11 cellular contexts compared by ENCODE assay signal in genomic region chr11:128653828-128654231, GRCh38. TPM values are rescaled to one million over a fixed set of nuclear protein-coding genes. Genes with fewer than 3 reads are reported as not detected.
DNase-seq lines count a peak whose midpoint lies in the region; ATAC-seq and TF ChIP-seq lines count a peak whose summit lies in the region.
"Had no signal": no experiment of that assay in that cellular context is flagged by ENCODE, and none has a peak within 500 bp of the region (broad histone marks: within the 10 kb centered on the region; RNA-seq: fewer than 3 reads in every experiment).

No MANE protein-coding gene starts in this region.

- DNase-seq in natural killer cell treated with Interleukin-12 subunit alpha and Interleukin-12 subunit beta and Interleukin-15 and Interleukin-18, amount 100 ng/mL, for 72 hours (ENCODE audit: low spot score): no peak
- DNase-seq in natural killer cell: no peak
- DNase-seq in fibroblast of gingiva (ENCODE audit: low read depth): peak; percentile 32
- DNase-seq in mucosa of gallbladder (ENCODE audit: low spot score): peak; percentile 22
- DNase-seq in MM.1S: no peak
- no peak for DNase-seq in activated gamma-delta T cell treated with Interleukin-2 at 50 U/mL for 16 hours
- DNase-seq in NCI-H1417 (lab: John Stamatoyannopoulos, UW): no peak
- DNase-seq in activated CD8-positive, alpha-beta T cell treated with anti-CD3 and anti-CD28 coated beads, Interleukin-2, amount 10 ng/mL, durations not matched to agents 7 days and 5 days: no peak
- DNase-seq: CD4-positive, alpha-beta T cell; effector memory CD4-positive, alpha-beta T cell had no signal

- no peak overlapping the region for H3K4me3 ChIP-seq in MM.1S (ENCODE audit: low read length)

- CTCF ChIA-PET in activated CD8-positive, alpha-beta T cell treated with anti-CD3 and anti-CD28 coated beads, Interleukin-2, amount 10 ng/mL, durations not matched to agents 7 days and 5 days (lab: Charles Lee): interaction anchor here (1.2 kb wide), 1 partner anchor 103 kb away, joined by 3 read pairs; no protein-coding TSS in a partner anchor

- no peaks in the 10 kb centered on the region for H3K36me3 ChIP-seq in MM.1S (replicated peaks; ENCODE audit: insufficient read depth, low read length)

- no peak overlapping the region for H3K4me2 ChIP-seq in MM.1S (ENCODE audit: low read depth, low read length)

- H3K27ac Mint-ChIP-seq in natural killer cell treated with Interleukin-12 subunit alpha and Interleukin-12 subunit beta and Interleukin-15 and Interleukin-18, amount 100 ng/mL, for 72 hours: peak overlapping the region in 1 of 2 donors; percentile 12
- H3K27ac Mint-ChIP-seq in natural killer cell: no peak overlapping the region
- H3K27ac Mint-ChIP-seq in activated CD8-positive, alpha-beta T cell treated with anti-CD3 and anti-CD28 coated beads, Interleukin-2, amount 10 ng/mL, durations not matched to agents 7 days and 5 days: no peak overlapping the region
- H3K27ac Mint-ChIP-seq: CD4-positive, alpha-beta T cell had no signal

- POLR2A ChIA-PET in activated CD8-positive, alpha-beta T cell treated with anti-CD3 and anti-CD28 coated beads, Interleukin-2, amount 10 ng/mL, durations not matched to agents 7 days and 5 days (lab: Charles Lee): no interaction called here

- peaks cover 12 to 25% of the 10 kb centered on the region in 2 donors for H3K27me3 Mint-ChIP-seq in natural killer cell treated with Interleukin-12 subunit alpha and Interleukin-12 subunit beta and Interleukin-15 and Interleukin-18, amount 100 ng/mL, for 72 hours
- H3K27me3 Mint-ChIP-seq in natural killer cell (ENCODE audit: low read depth in 2 of 2): peaks cover 31 to 33% of the 10 kb centered on the region in 2 donors
- peaks cover 18% of the 10 kb centered on the region for H3K27me3 Mint-ChIP-seq in activated CD8-positive, alpha-beta T cell treated with anti-CD3 and anti-CD28 coated beads, Interleukin-2, amount 10 ng/mL, durations not matched to agents 7 days and 5 days (ENCODE audit: low read depth)
- H3K27me3 Mint-ChIP-seq: CD4-positive, alpha-beta T cell had no signal

- H3F3A ChIP-seq in MM.1S (ENCODE audit: insufficient read depth, low read length): no peaks in the 10 kb centered on the region

- peaks cover 12 to 15% of the 10 kb centered on the region in 2 donors for H3K4me1 Mint-ChIP-seq in natural killer cell treated with Interleukin-12 subunit alpha and Interleukin-12 subunit beta and Interleukin-15 and Interleukin-18, amount 100 ng/mL, for 72 hours (ENCODE audit: low read depth in 2 of 2)
- peaks cover 0 to 10% of the 10 kb centered on the region in 2 donors for H3K4me1 Mint-ChIP-seq in natural killer cell
- no peaks in the 10 kb centered on the region for H3K4me1 Mint-ChIP-seq in activated CD8-positive, alpha-beta T cell treated with anti-CD3 and anti-CD28 coated beads, Interleukin-2, amount 10 ng/mL, durations not matched to agents 7 days and 5 days (ENCODE audit: low read depth)

- intact Hi-C loops in natural killer cell (cut with micrococcal nuclease): no loop called here

- ATAC-seq in natural killer cell treated with Interleukin-12 subunit alpha and Interleukin-12 subunit beta and Interleukin-15 and Interleukin-18, amount 100 ng/mL, for 72 hours: no peak
- ATAC-seq in natural killer cell: no peak
- no peak for ATAC-seq in activated CD8-positive, alpha-beta T cell treated with anti-CD3 and anti-CD28 coated beads, Interleukin-2, amount 10 ng/mL, durations not matched to agents 7 days and 5 days

- peak overlapping the region; percentile 1 for H3K4me3 Mint-ChIP-seq in natural killer cell treated with Interleukin-12 subunit alpha and Interleukin-12 subunit beta and Interleukin-15 and Interleukin-18, amount 100 ng/mL, for 72 hours
- no peak overlapping the region for H3K4me3 Mint-ChIP-seq in natural killer cell
- no peak overlapping the region for H3K4me3 Mint-ChIP-seq in activated CD8-positive, alpha-beta T cell treated with anti-CD3 and anti-CD28 coated beads, Interleukin-2, amount 10 ng/mL, durations not matched to agents 7 days and 5 days
- H3K4me3 Mint-ChIP-seq: CD4-positive, alpha-beta T cell had no signal

- H3K27ac ChIP-seq in MM.1S (ENCODE audit: low read length): no peak overlapping the region
- H3K27ac ChIP-seq: VCaP had no signal

- H3K9ac ChIP-seq in MM.1S (ENCODE audit: low read length): no peak overlapping the region

- no peaks in the 10 kb centered on the region for H3K9me3 Mint-ChIP-seq in natural killer cell treated with Interleukin-12 subunit alpha and Interleukin-12 subunit beta and Interleukin-15 and Interleukin-18, amount 100 ng/mL, for 72 hours
- H3K9me3 Mint-ChIP-seq in natural killer cell: no peaks in the 10 kb centered on the region
- no peaks in the 10 kb centered on the region for H3K9me3 Mint-ChIP-seq in activated CD8-positive, alpha-beta T cell treated with anti-CD3 and anti-CD28 coated beads, Interleukin-2, amount 10 ng/mL, durations not matched to agents 7 days and 5 days (ENCODE audit: insufficient read depth)
- H3K9me3 Mint-ChIP-seq: CD4-positive, alpha-beta T cell had no signal

- H4K20me1 ChIP-seq in MM.1S (ENCODE audit: insufficient read depth, low read length): no peaks in the 10 kb centered on the region

- no peaks in the 10 kb centered on the region for H3K9me3 ChIP-seq in MM.1S (replicated peaks; ENCODE audit: insufficient read depth, low read length)

- TF ChIP-seq CTCF in natural killer cell (IDR thresholded peaks at IDR 0.05) (no peak), MM.1S (IDR thresholded peaks at IDR 0.05; ENCODE audit: low read length) (no peak)

- H3K4me1 ChIP-seq in MM.1S (ENCODE audit: low read length): no peaks in the 10 kb centered on the region

- no peaks in the 10 kb centered on the region for H3K79me2 ChIP-seq in MM.1S (ENCODE audit: low read length)

- no peaks in the 10 kb centered on the region for H3K36me3 Mint-ChIP-seq in natural killer cell treated with Interleukin-12 subunit alpha and Interleukin-12 subunit beta and Interleukin-15 and Interleukin-18, amount 100 ng/mL, for 72 hours
- no peaks in the 10 kb centered on the region for H3K36me3 Mint-ChIP-seq in natural killer cell
- no peaks in the 10 kb centered on the region for H3K36me3 Mint-ChIP-seq in activated CD8-positive, alpha-beta T cell treated with anti-CD3 and anti-CD28 coated beads, Interleukin-2, amount 10 ng/mL, durations not matched to agents 7 days and 5 days (ENCODE audit: low read depth)

- no peaks in the 10 kb centered on the region for H3K9me2 ChIP-seq in MM.1S (replicated peaks; ENCODE audit: insufficient read depth, low read length)

- no peaks in the 10 kb centered on the region for H3K27me3 ChIP-seq in MM.1S (replicated peaks; ENCODE audit: insufficient read depth, low read length)

- no peak overlapping the region for H2AFZ ChIP-seq in MM.1S (ENCODE audit: low read length)

RNA-seq across cellular contexts. Expression of gene FLI1, which starts 40.0 kb away (rescaled TPM):
- 10 to 100 TPM; 63.3 to 74.0 TPM for total RNA-seq in natural killer cell treated with Interleukin-12 subunit alpha and Interleukin-12 subunit beta and Interleukin-15 and Interleukin-18, amount 100 ng/mL, for 72 hours
- total RNA-seq in natural killer cell (100 to 1,000 TPM; 123 to 157 (median 148) TPM), mucosa of gallbladder (20.7 TPM)
- total RNA-seq in activated CD8-positive, alpha-beta T cell treated with anti-CD3 and anti-CD28 coated beads, Interleukin-2, amount 10 ng/mL, durations not matched to agents 7 days and 5 days: 10 to 100 TPM; 83.4 to 93.4 TPM

Comparison
In these comparisons a context has a peak if more than half of its experiments do, and no peak if none do; other contexts are left out.
1. DNase-seq: peak in fibroblast of gingiva (single experiment) and mucosa of gallbladder (single experiment); none in natural killer cell treated with Interleukin-12 subunit alpha and Interleukin-12 subunit beta and Interleukin-15 and Interleukin-18, amount 100 ng/mL, for 72 hours (single experiment), natural killer cell (single experiment), MM.1S (single experiment), activated gamma-delta T cell treated with Interleukin-2 at 50 U/mL for 16 hours (single experiment), NCI-H1417 (0 of 3) and activated CD8-positive, alpha-beta T cell treated with anti-CD3 and anti-CD28 coated beads, Interleukin-2, amount 10 ng/mL, durations not matched to agents 7 days and 5 days (single experiment).